1 cellular context compared by ENCODE assay signal in the genomic region with DNA sequence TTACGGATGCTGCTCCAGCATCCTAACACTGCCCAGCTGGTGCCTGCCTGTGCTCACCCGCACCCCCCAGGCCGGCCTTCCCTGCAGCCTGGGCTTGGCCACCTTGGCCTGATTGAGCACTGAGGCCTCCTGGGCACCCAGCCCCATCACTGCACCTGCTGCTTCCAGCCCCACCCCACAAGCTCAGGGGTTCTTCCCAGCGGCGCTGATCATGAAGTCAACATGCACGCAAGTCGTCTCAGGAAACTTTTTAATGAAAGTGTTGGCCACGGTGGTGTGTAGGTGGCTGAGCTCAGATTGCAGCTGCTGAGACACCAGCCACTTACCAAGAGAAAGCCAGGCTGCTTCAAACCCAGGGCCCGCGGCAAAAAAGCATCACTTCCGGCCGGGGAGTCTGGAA.
TF ChIP-seq lines count a peak whose summit lies in the region.

No MANE protein-coding gene starts in this region.

TF ChIP-seq in K562, 482 proteins besides CTCF, POLR2A, EP300 and RAD21:
- TF ChIP-seq ZNF134 (CRISPR knock-in tag; conservative IDR thresholded peaks at IDR 0.05), result peak; percentile 81
- 0 out of 2 replicates have a peak, but pooled peaks have one; percentile 33 for TF ChIP-seq CTBP1 (IDR thresholded peaks at IDR 0.05; ENCODE audit: borderline replicate concordance)
